Comparison of ENCODE assay signal across 20 cellular contexts in the genomic region with DNA sequence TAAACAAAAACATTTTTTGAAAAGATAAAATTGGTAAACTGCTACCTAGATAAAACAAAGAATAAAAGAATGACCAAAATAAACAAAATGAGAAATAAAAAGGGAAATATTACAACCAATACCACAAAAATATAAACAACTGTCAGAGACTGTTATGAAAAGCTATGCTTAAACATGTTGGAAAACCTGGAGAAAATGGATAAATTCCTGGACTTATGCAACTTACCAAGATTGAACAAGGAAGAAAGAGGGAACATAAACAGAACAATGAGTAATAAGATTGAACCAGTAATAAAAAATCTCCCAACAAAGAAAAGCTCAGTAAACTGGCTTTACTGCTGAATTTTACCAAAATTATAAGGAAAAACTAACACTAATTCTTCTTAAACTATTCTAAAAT.
A peak's percentile ranks its signal among the peaks of the same experiment; 100 is the strongest.
DNase-seq lines count a peak whose midpoint lies in the region; ATAC-seq, FAIRE-seq and TF ChIP-seq lines count a peak whose summit lies in the region.
"Had no signal": no experiment of that assay in that cellular context is flagged by ENCODE, and none has a peak within 500 bp of the region (broad histone marks: within the 10 kb centered on the region; RNA-seq: fewer than 3 reads in every experiment).

No MANE protein-coding gene starts in this region.

- H3K9me3 ChIP-seq in GM23248 (ENCODE audit: low read depth), result no peaks in the 10 kb centered on the region
- H3K9me3 ChIP-seq in upper lobe of right lung, result no peaks in the 10 kb centered on the region
- H3K9me3 ChIP-seq: BE2C had no signal

- in situ Hi-C loops in GM23248 (cut with MboI), result no loop called here
- in situ Hi-C loops in astrocyte of the spinal cord (cut with HindIII; ENCODE audit: low sequenced_read_pairs), result no loop called here

- H3F3A ChIP-seq in GM23248 (ENCODE audit: insufficient read depth), result no peaks in the 10 kb centered on the region

- H2AFZ ChIP-seq in GM23248, result no peak overlapping the region

- TF ChIP-seq CTCF in astrocyte of the spinal cord (IDR thresholded peaks at IDR 0.05; ENCODE audit: low read depth, low read length) (no peak), fibroblast of mammary gland (conservative IDR thresholded peaks at IDR 0.05; ENCODE audit: control insufficient read depth, insufficient read depth, low read depth, low read length) (no peak), upper lobe of right lung (IDR thresholded peaks at IDR 0.05) (no peak), D721Med (IDR thresholded peaks at IDR 0.05; ENCODE audit: insufficient read depth, missing control alignments) (no peak)

- H3K4me2 ChIP-seq in GM23248 (ENCODE audit: unreplicated experiment), result no peak overlapping the region

- H3K36me3 ChIP-seq in GM23248 (ENCODE audit: low read depth) (no peaks in the 10 kb centered on the region), upper lobe of right lung (no peaks in the 10 kb centered on the region)
- H3K36me3 ChIP-seq: BE2C had no signal

- FAIRE-seq in D721Med (lab: Jason Lieb, UNC), result no peak
- FAIRE-seq: GM12892, GM18507, H1, RCC 7860 had no signal

- H3K9ac ChIP-seq in GM23248, result no peak overlapping the region

- no peaks in the 10 kb centered on the region for H3K9me2 ChIP-seq in GM23248 (ENCODE audit: insufficient read depth)

- H3K4me3 ChIP-seq in GM23248 (no peak overlapping the region), astrocyte of the spinal cord (ENCODE audit: low read depth, low read length) (no peak overlapping the region), fibroblast of mammary gland (ENCODE audit: control insufficient read depth, low read depth, low read length) (no peak overlapping the region), upper lobe of right lung (no peak overlapping the region)

- H3K27ac ChIP-seq in GM23248 (no peak overlapping the region), upper lobe of right lung (no peak overlapping the region)

- no peak for ATAC-seq in upper lobe of right lung
- no peak for ATAC-seq in GM18519 (IDR thresholded peaks at IDR 0.05; ENCODE audit: low FRiP score, unreplicated experiment)
- ATAC-seq: Right ventricle myocardium inferior had no signal

- H3K27me3 ChIP-seq in GM23248 (replicated peaks; ENCODE audit: insufficient read depth), result no peaks in the 10 kb centered on the region
- no peaks in the 10 kb centered on the region for H3K27me3 ChIP-seq in upper lobe of right lung
- H3K27me3 ChIP-seq: BE2C had no signal

- intact Hi-C loops in upper lobe of right lung (cut with DNase I), result no loop called here

- H3K4me1 ChIP-seq in GM23248 (ENCODE audit: insufficient read depth), result no peaks in the 10 kb centered on the region
- no peaks in the 10 kb centered on the region for H3K4me1 ChIP-seq in upper lobe of right lung
- H3K4me1 ChIP-seq: BE2C had no signal

- H4K20me1 ChIP-seq in GM23248 (ENCODE audit: insufficient read depth), result no peaks in the 10 kb centered on the region

- no peaks in the 10 kb centered on the region for H3K79me2 ChIP-seq in GM23248 (ENCODE audit: insufficient read depth)

- DNase-seq in GM23248 (peak; percentile 0), astrocyte of the spinal cord (ENCODE audit: low read depth, low spot score) (peak; percentile 4), fibroblast of mammary gland (ENCODE audit: low read depth) (peak; percentile 47), upper lobe of right lung (no peak), D721Med (ENCODE audit: insufficient read length, low spot score) (no peak), cerebellar cortex (ENCODE audit: low spot score) (no peak)
- DNase-seq: BE2C; CD4-positive, alpha-beta T cell; KBM-7; NCI-H1417 treated with DMSO at 0.1 percent for 48 hours; NCI-H187 treated with DMSO at 0.1 percent for 48 hours; NCI-H2227 treated with DMSO at 0.1 percent for 48 hours; NCI-H510A treated with DMSO at 0.1 percent for 48 hours; NCI-H774 had no signal

Comparison
In these comparisons a context has a peak if more than half of its experiments do, and no peak if none do; other contexts are left out.
1. DNase-seq: peak in GM23248 (single experiment), astrocyte of the spinal cord (single experiment) and fibroblast of mammary gland (single experiment); none in upper lobe of right lung (single experiment), D721Med (single experiment) and cerebellar cortex (single experiment).